In the genomic region with DNA sequence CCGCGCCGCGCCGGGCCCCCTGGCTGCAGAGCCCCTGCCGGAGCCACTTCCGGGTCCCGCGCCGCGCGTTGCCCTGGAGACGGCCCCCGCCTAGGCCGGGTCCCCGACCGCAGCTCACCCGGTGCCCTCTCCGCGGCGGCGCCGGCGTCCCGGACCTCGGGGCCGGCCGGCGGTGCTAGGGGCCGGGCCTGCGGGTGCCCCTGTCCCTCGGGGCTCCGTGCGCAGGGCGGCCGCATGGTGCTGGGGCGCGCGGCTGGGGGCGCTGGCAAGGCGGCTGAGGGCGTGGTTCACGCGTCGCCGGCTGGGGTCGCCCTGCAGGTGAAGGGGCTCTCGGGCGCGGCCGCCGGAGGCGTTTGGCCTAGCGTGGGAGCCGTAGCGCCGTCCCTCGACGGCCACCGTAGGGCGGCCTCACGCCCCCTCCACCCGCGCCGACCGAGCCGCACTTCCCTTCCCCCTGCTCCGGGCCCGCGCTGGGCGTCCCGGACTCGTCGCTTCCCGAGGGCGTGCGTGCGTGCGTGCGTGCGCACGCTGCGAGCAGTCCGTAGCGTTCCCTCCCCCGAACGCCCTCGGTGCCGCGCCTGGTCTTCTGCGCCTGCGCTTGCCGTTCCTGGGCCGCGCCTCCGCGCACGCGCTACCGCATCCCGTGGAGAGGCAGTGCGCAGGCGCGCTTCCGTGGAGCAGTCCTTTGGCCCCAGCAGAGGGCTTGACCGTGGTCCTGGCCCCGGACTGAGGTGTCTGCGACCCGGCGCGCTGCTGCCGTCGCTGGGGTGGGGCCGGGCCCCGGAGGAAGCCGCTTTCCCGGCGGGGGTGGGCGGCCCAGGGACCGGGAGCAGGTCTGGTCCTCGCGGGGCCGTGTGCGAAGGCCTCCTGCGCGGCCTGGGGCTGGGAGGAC, we compare ENCODE assay signal across 1 cellular context.
TF ChIP-seq lines count a peak whose summit lies in the region.

A gene with protein sequence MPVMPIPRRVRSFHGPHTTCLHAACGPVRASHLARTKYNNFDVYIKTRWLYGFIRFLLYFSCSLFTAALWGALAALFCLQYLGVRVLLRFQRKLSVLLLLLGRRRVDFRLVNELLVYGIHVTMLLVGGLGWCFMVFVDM (minus strand): TSS at position 509 of the 892 bp plus-strand sequence. CDS start 1,975 bp downstream, outside the sequence.

TF ChIP-seq in HepG2, 621 proteins besides CTCF, POLR2A, EP300 and RAD21 (continued from another document and continues in another):
- TF ChIP-seq, protein P1, sequence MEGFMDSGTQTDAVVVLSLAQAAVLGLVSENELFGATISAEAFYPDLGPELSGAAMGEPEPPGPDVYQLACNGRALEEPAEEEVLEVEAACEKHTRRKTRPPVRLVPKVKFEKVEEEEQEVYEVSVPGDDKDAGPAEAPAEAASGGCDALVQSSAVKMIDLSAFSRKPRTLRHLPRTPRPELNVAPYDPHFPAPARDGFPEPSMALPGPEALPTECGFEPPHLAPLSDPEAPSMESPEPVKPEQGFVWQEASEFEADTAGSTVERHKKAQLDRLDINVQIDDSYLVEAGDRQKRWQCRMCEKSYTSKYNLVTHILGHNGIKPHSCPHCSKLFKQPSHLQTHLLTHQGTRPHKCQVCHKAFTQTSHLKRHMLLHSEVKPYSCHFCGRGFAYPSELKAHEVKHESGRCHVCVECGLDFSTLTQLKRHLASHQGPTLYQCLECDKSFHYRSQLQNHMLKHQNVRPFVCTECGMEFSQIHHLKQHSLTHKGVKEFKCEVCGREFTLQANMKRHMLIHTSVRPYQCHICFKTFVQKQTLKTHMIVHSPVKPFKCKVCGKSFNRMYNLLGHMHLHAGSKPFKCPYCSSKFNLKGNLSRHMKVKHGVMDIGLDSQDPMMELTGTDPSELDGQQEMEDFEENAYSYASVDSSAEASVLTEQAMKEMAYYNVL (CRISPR knock-in tag; IDR thresholded peaks at IDR 0.05; ENCODE audit: borderline replicate concordance), result peak; percentile 73; the same call in 1 of the 2 replicates
- peak; percentile 40; the same call in 1 of the 2 replicates for TF ChIP-seq NFYC (CRISPR knock-in tag; IDR thresholded peaks at IDR 0.05)
- peak; percentile 62; the same call in 1 of the 2 replicates for TF ChIP-seq ZNF746 (CRISPR knock-in tag; IDR thresholded peaks at IDR 0.05)
- TF ChIP-seq ZFP82 (CRISPR knock-in tag; IDR thresholded peaks at IDR 0.05; ENCODE audit: borderline replicate concordance), result peak; percentile 88; the same call in 1 of the 2 replicates
- no peak for TF ChIP-seq PRPF4 (IDR thresholded peaks at IDR 0.05; ENCODE audit: low read depth, low read length, poor library complexity, severe bottlenecking)
- TF ChIP-seq YEATS2 (CRISPR knock-in tag; IDR thresholded peaks at IDR 0.05; ENCODE audit: borderline replicate concordance), result peak; percentile 88
- peak; percentile 75; the same call in 1 of the 2 replicates for TF ChIP-seq ZFP36L1 (CRISPR knock-in tag; IDR thresholded peaks at IDR 0.05)
- TF ChIP-seq MEIS2 (CRISPR knock-in tag; IDR thresholded peaks at IDR 0.05), result no peak
- TF ChIP-seq, protein P2, sequence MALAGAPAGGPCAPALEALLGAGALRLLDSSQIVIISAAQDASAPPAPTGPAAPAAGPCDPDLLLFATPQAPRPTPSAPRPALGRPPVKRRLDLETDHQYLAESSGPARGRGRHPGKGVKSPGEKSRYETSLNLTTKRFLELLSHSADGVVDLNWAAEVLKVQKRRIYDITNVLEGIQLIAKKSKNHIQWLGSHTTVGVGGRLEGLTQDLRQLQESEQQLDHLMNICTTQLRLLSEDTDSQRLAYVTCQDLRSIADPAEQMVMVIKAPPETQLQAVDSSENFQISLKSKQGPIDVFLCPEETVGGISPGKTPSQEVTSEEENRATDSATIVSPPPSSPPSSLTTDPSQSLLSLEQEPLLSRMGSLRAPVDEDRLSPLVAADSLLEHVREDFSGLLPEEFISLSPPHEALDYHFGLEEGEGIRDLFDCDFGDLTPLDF (CRISPR knock-in tag; IDR thresholded peaks at IDR 0.05), result peak; percentile 64
- TF ChIP-seq SP1 (IDR thresholded peaks at IDR 0.05), result no peak
- TF ChIP-seq SP1 (CRISPR knock-in tag; IDR thresholded peaks at IDR 0.05), result peak; percentile 77
- TF ChIP-seq TAF1 (CRISPR knock-in tag; IDR thresholded peaks at IDR 0.05), result peak; percentile 76
- peak; percentile 97 for TF ChIP-seq RBFOX2 (IDR thresholded peaks at IDR 0.05; ENCODE audit: low read depth, low read length)
- peak; percentile 12 for TF ChIP-seq MEIS1 (CRISPR knock-in tag; IDR thresholded peaks at IDR 0.05; ENCODE audit: borderline replicate concordance)
- peak; percentile 57; the same call in 1 of the 2 replicates for TF ChIP-seq KDM3A (CRISPR knock-in tag; IDR thresholded peaks at IDR 0.05; ENCODE audit: low read depth)
- TF ChIP-seq HDAC2 (CRISPR knock-in tag; IDR thresholded peaks at IDR 0.05), result peak; percentile 78
- TF ChIP-seq ZNF790 (CRISPR knock-in tag; IDR thresholded peaks at IDR 0.05; ENCODE audit: borderline replicate concordance), result peak; percentile 94
- no peak for TF ChIP-seq ZNF737 (CRISPR knock-in tag; IDR thresholded peaks at IDR 0.05; ENCODE audit: borderline replicate concordance)
- TF ChIP-seq RBAK (CRISPR knock-in tag; IDR thresholded peaks at IDR 0.05), result no peak
- TF ChIP-seq ELF1 (CRISPR knock-in tag; IDR thresholded peaks at IDR 0.05), result peak; percentile 48
- TF ChIP-seq ZNF121 (CRISPR knock-in tag; IDR thresholded peaks at IDR 0.05), result no peak
- peak; percentile 50; the same call in 1 of the 2 replicates for TF ChIP-seq ZNF782 (CRISPR knock-in tag; IDR thresholded peaks at IDR 0.05; ENCODE audit: borderline replicate concordance)
- TF ChIP-seq, protein P3, sequence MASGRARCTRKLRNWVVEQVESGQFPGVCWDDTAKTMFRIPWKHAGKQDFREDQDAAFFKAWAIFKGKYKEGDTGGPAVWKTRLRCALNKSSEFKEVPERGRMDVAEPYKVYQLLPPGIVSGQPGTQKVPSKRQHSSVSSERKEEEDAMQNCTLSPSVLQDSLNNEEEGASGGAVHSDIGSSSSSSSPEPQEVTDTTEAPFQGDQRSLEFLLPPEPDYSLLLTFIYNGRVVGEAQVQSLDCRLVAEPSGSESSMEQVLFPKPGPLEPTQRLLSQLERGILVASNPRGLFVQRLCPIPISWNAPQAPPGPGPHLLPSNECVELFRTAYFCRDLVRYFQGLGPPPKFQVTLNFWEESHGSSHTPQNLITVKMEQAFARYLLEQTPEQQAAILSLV (CRISPR knock-in tag; IDR thresholded peaks at IDR 0.05; ENCODE audit: borderline replicate concordance), result peak; percentile 75
- TF ChIP-seq JUN (CRISPR knock-in tag; IDR thresholded peaks at IDR 0.05), result peak; percentile 36; the same call in 1 of the 2 replicates
- TF ChIP-seq, protein P4, sequence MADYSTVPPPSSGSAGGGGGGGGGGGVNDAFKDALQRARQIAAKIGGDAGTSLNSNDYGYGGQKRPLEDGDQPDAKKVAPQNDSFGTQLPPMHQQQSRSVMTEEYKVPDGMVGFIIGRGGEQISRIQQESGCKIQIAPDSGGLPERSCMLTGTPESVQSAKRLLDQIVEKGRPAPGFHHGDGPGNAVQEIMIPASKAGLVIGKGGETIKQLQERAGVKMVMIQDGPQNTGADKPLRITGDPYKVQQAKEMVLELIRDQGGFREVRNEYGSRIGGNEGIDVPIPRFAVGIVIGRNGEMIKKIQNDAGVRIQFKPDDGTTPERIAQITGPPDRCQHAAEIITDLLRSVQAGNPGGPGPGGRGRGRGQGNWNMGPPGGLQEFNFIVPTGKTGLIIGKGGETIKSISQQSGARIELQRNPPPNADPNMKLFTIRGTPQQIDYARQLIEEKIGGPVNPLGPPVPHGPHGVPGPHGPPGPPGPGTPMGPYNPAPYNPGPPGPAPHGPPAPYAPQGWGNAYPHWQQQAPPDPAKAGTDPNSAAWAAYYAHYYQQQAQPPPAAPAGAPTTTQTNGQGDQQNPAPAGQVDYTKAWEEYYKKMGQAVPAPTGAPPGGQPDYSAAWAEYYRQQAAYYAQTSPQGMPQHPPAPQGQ (CRISPR knock-in tag; IDR thresholded peaks at IDR 0.05; ENCODE audit: borderline replicate concordance), result peak; percentile 83; the same call in 1 of the 2 replicates
- TF ChIP-seq ZMYM4 (CRISPR knock-in tag; IDR thresholded peaks at IDR 0.05), result peak; percentile 47
- TF ChIP-seq FOXA3 (CRISPR knock-in tag; IDR thresholded peaks at IDR 0.05), result no peak
- no peak for TF ChIP-seq MAFG (CRISPR knock-in tag; IDR thresholded peaks at IDR 0.05)
- TF ChIP-seq ZNF160 (CRISPR knock-in tag; IDR thresholded peaks at IDR 0.05), result peak; percentile 22
- TF ChIP-seq CBX5 (CRISPR knock-in tag; IDR thresholded peaks at IDR 0.05; ENCODE audit: borderline replicate concordance), result 0 out of 2 replicates have a peak, but pooled peaks have one; percentile 73
- peak; percentile 80 for TF ChIP-seq CBX1 (IDR thresholded peaks at IDR 0.05; ENCODE audit: low read depth)
- TF ChIP-seq, protein P5, sequence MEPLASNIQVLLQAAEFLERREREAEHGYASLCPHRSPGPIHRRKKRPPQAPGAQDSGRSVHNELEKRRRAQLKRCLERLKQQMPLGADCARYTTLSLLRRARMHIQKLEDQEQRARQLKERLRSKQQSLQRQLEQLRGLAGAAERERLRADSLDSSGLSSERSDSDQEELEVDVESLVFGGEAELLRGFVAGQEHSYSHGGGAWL (CRISPR knock-in tag; IDR thresholded peaks at IDR 0.05), result peak; percentile 75; the same call in 1 of the 2 replicates
- TF ChIP-seq SRSF9 (IDR thresholded peaks at IDR 0.05; ENCODE audit: borderline replicate concordance, insufficient read depth, low read depth, low read length, poor library complexity, severe bottlenecking), result no peak
- peak; percentile 72 for TF ChIP-seq PHF8 (CRISPR knock-in tag; IDR thresholded peaks at IDR 0.05)
- TF ChIP-seq, protein P6, sequence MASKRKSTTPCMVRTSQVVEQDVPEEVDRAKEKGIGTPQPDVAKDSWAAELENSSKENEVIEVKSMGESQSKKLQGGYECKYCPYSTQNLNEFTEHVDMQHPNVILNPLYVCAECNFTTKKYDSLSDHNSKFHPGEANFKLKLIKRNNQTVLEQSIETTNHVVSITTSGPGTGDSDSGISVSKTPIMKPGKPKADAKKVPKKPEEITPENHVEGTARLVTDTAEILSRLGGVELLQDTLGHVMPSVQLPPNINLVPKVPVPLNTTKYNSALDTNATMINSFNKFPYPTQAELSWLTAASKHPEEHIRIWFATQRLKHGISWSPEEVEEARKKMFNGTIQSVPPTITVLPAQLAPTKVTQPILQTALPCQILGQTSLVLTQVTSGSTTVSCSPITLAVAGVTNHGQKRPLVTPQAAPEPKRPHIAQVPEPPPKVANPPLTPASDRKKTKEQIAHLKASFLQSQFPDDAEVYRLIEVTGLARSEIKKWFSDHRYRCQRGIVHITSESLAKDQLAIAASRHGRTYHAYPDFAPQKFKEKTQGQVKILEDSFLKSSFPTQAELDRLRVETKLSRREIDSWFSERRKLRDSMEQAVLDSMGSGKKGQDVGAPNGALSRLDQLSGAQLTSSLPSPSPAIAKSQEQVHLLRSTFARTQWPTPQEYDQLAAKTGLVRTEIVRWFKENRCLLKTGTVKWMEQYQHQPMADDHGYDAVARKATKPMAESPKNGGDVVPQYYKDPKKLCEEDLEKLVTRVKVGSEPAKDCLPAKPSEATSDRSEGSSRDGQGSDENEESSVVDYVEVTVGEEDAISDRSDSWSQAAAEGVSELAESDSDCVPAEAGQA (IDR thresholded peaks at IDR 0.05; ENCODE audit: low read depth), result 0 out of 2 replicates have a peak, but pooled peaks have one; percentile 21
- TF ChIP-seq, protein P6 (CRISPR knock-in tag; IDR thresholded peaks at IDR 0.05; ENCODE audit: borderline replicate concordance), result no peak; the same call in 1 of the 2 replicates
- TF ChIP-seq CAMTA2 (CRISPR knock-in tag; IDR thresholded peaks at IDR 0.05; ENCODE audit: borderline replicate concordance), result peak; percentile 25
- TF ChIP-seq FOXC1 (CRISPR knock-in tag; IDR thresholded peaks at IDR 0.05; ENCODE audit: borderline replicate concordance), result peak; percentile 83
- TF ChIP-seq ZNF788 (CRISPR knock-in tag; IDR thresholded peaks at IDR 0.05; ENCODE audit: borderline replicate concordance), result peak; percentile 96; the same call in 1 of the 2 replicates
- TF ChIP-seq ETV5 (CRISPR knock-in tag; IDR thresholded peaks at IDR 0.05; ENCODE audit: borderline replicate concordance), result no peak; the same call in 1 of the 2 replicates
- TF ChIP-seq MED1 (CRISPR knock-in tag; IDR thresholded peaks at IDR 0.05), result peak; percentile 72
- TF ChIP-seq, protein P7, sequence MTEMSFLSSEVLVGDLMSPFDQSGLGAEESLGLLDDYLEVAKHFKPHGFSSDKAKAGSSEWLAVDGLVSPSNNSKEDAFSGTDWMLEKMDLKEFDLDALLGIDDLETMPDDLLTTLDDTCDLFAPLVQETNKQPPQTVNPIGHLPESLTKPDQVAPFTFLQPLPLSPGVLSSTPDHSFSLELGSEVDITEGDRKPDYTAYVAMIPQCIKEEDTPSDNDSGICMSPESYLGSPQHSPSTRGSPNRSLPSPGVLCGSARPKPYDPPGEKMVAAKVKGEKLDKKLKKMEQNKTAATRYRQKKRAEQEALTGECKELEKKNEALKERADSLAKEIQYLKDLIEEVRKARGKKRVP (CRISPR knock-in tag; IDR thresholded peaks at IDR 0.05), result 0 out of 4 replicates have a peak, but pooled peaks of 1 of the 2 experiments have one; percentile 48
- TF ChIP-seq, protein P8, sequence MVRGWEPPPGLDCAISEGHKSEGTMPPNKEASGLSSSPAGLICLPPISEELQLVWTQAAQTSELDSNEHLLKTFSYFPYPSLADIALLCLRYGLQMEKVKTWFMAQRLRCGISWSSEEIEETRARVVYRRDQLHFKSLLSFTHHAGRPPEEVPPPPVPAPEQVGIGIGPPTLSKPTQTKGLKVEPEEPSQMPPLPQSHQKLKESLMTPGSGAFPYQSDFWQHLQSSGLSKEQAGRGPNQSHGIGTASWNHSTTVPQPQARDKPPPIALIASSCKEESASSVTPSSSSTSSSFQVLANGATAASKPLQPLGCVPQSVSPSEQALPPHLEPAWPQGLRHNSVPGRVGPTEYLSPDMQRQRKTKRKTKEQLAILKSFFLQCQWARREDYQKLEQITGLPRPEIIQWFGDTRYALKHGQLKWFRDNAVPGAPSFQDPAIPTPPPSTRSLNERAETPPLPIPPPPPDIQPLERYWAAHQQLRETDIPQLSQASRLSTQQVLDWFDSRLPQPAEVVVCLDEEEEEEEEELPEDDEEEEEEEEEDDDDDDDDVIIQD (CRISPR knock-in tag; IDR thresholded peaks at IDR 0.05; ENCODE audit: low read depth), result no peak
